In genomic region chr4:55948726-55949479, GRCh38 we compare ENCODE assay signal across 8 cellular contexts. TPM values are rescaled to one million over a fixed set of nuclear protein-coding genes. Genes with fewer than 3 reads are reported as not detected.
DNase-seq lines count a peak whose midpoint lies in the region; ATAC-seq and TF ChIP-seq lines count a peak whose summit lies in the region.

Gene CEP135, plus strand, starts transcription at chr4:55948945. Its CDS starts 3,186 bp downstream, at chr4:55952131.

- H3K9me3 ChIP-seq in adipocyte (ENCODE audit: control insufficient read depth, low read length) = no peaks in the 10 kb centered on the region
- H3K9me3 ChIP-seq in heart left ventricle = no peaks in the 10 kb centered on the region

- peak within 1 kb of the TSS; percentile 83 to 96 (median 92) for H3K27ac ChIP-seq in heart left ventricle

- H3K4me3 ChIP-seq in adipocyte (ENCODE audit: low read length) (peak within 1 kb of the TSS; percentile 94), heart left ventricle (peak within 1 kb of the TSS; percentile 32 to 88 (median 84))

- no peaks in the 10 kb centered on the region for H3K27me3 ChIP-seq in adipocyte (replicated peaks; ENCODE audit: control insufficient read depth, insufficient read depth, low read length)
- H3K27me3 ChIP-seq in heart left ventricle = no peaks in the 10 kb centered on the region

- 0 to 1% (median 0%) methylated on average over 11 to 77 of the region's 77 CpGs for WGBS in heart left ventricle, 4 donors

- H3K27me3 Mint-ChIP-seq in type B pancreatic cell = peaks cover 5% of the 10 kb centered on the region

- peaks cover 24% of the 10 kb centered on the region for H3K4me1 Mint-ChIP-seq in type B pancreatic cell (ENCODE audit: unreplicated experiment)

- peak; percentile 91 for DNase-seq in GM13977 (ENCODE audit: low spot score)
- DNase-seq in NCI-H1436 treated with DMSO at 0.1 percent for 48 hours (lab: John Stamatoyannopoulos, UW) = peak; percentile 41
- DNase-seq in T follicular helper cell (ENCODE audit: low read depth) = peak; percentile 84
- peak; percentile 98 for DNase-seq in adipocyte (ENCODE audit: low read depth)
- DNase-seq in heart left ventricle = peak; percentile 95 to 97 (median 96)
- DNase-seq in pons (ENCODE audit: low spot score) = peak; percentile 91
- peak; percentile 96 for DNase-seq in type B pancreatic cell (ENCODE audit: extremely low spot score, unreplicated experiment)

- H3K4me1 ChIP-seq in adipocyte (ENCODE audit: control insufficient read depth, insufficient read depth, low read length) (peaks cover 15% of the 10 kb centered on the region), heart left ventricle (peaks cover 0 to 48% (median 13%) of the 10 kb centered on the region in 12 donors)

- in situ Hi-C loops in GM13977 (cut with MboI; ENCODE audit: low pct_unique_long_range_greater_than_20kb, low sequenced_read_pairs, unreplicated experiment) = no loop called here

- peak; percentile 93 for TF ChIP-seq CTCF in GM13977 (IDR thresholded peaks at IDR 0.05; ENCODE audit: extremely low read depth, insufficient read depth, missing control alignments)
- TF ChIP-seq CTCF in heart left ventricle (IDR thresholded peaks at IDR 0.05) = peak; percentile 90 to 100 (median 96)
- peak; percentile 99 for TF ChIP-seq CTCF in type B pancreatic cell (conservative IDR thresholded peaks at IDR 0.05)

- no peaks in the 10 kb centered on the region for H3K36me3 Mint-ChIP-seq in type B pancreatic cell

- intact Hi-C loops in heart left ventricle (cut with DNase I) = loop anchor here in 9 of 10 donors (1.0 to 10.0 kb wide), 9 partner anchors 42 to 886 kb away; partner anchors contain the start of genes EXOC1 (in 2 of the 9), AASDH (in 1 of the 9) and CLOCK (in 1 of the 9)

- peak in 1 of 2 donors; percentile 38 for TF ChIP-seq POLR2A in heart left ventricle (IDR thresholded peaks at IDR 0.05)

- peak within 1 kb of the TSS; percentile 98 for H3K9ac ChIP-seq in adipocyte (ENCODE audit: low read length)

- H3K36me3 ChIP-seq in adipocyte (ENCODE audit: control insufficient read depth, insufficient read depth, low read length, severe bottlenecking) (peaks cover 2% of the 10 kb centered on the region), heart left ventricle (peaks cover 0 to 19% (median 7%) of the 10 kb centered on the region in 9 donors)

- H3K9me3 Mint-ChIP-seq in type B pancreatic cell = no peaks in the 10 kb centered on the region

- ATAC-seq in HG02870 (IDR thresholded peaks at IDR 0.05; ENCODE audit: unreplicated experiment) (peak; percentile 69), heart left ventricle (peak; percentile 94 to 98 (median 98))

- peak within 1 kb of the TSS; percentile 82 for H3K27ac Mint-ChIP-seq in type B pancreatic cell

- H3K4me3 Mint-ChIP-seq in type B pancreatic cell = peak within 1 kb of the TSS; percentile 89

RNA-seq across cellular contexts. Expression of gene CEP135, which starts in this region (rescaled TPM):
- total RNA-seq in heart left ventricle = 1 to 10 TPM; 2.3 to 6.3 (median 2.5) TPM
- 1 to 10 TPM; 1.4 to 1.6 TPM for polyA plus RNA-seq in heart left ventricle
- 6.7 and 16.8 TPM in 2 replicates for total RNA-seq in type B pancreatic cell (ENCODE audit: low replicate concordance)

Comparison
In these comparisons a context has a peak if more than half of its experiments do, and no peak if none do; other contexts are left out.
1. Peak in every context shown above with its lines: DNase-seq, ATAC-seq, H3K4me3 ChIP-seq and H3K27ac ChIP-seq.
2. DNase-seq: peak in every context shown above with its lines; median percentile 98 in adipocyte; 96 in heart left ventricle; 96 in type B pancreatic cell; 91 in GM13977; 91 in pons; 84 in T follicular helper cell; 41 in NCI-H1436 treated with DMSO at 0.1 percent for 48 hours.